Comparison of ENCODE assay signal across 20 cellular contexts in the genomic region with DNA sequence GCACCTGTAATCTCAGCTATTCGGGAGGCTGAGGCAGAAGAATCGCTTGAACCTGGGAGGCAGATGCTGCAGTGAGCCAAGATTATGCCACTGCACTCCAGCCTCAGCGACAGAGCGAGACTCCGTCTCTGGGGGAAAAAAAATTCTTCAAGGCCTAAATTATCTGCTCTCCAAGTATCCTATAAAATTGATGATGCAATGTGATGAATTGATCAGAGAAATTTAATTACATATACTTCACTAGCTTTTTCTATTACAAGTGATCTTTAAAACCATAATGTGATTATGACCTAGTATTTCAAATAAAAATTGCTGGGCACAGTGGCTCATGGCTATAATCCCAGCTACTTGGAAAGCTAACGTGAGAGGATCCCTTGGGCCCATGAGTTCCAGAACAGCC.
"Had no signal": no experiment of that assay in that cellular context is flagged by ENCODE, and none has a peak within 500 bp of the region (broad histone marks: within the 10 kb centered on the region; RNA-seq: fewer than 3 reads in every experiment).

No MANE protein-coding gene starts in this region.

- H3K27ac ChIP-seq: KMS-11, SJSA1, SK-N-MC had no signal

- H3K9ac ChIP-seq: KMS-11 had no signal

- H3K4me1 ChIP-seq: SJSA1 had no signal

- H3K4me3 ChIP-seq: SJSA1, SK-N-MC had no signal

- H3K36me3 ChIP-seq: SJSA1 had no signal

- H3K9me3 ChIP-seq: SJSA1 had no signal

- H3K27me3 ChIP-seq: SJSA1 had no signal

- DNase-seq: Kasumi-1, MM.1S, NCI-H1092 treated with DMSO at 0.1 percent for 48 hours, NCI-H1436, NCI-H187, NCI-H2029, NCI-H2081 treated with DMSO at 0.1 percent for 48 hours, NCI-H2171, NCI-H226, NCI-H446, NCI-H510A, NCI-H524 treated with DMSO at 0.1 percent for 48 hours, NCI-H69, NCI-H774, Right ventricle myocardium superior, RPMI8226, SIG-M5 had no signal

- H3K4me2 ChIP-seq: KMS-11 had no signal
